ENCODE assay signal across 1 cellular context in genomic region chr11:1922411-1923113, GRCh38.
TF ChIP-seq lines count a peak whose summit lies in the region.

No MANE protein-coding gene starts in this region.

TF ChIP-seq in K562, 482 proteins besides CTCF, POLR2A, EP300 and RAD21 (continued from another document):
- TF ChIP-seq NRF1 (conservative IDR thresholded peaks at IDR 0.05 in 1 of 2, IDR thresholded peaks at IDR 0.05 in 1 of 2) (peak; percentile 54 to 63), ZBTB1 (CRISPR knock-in tag; IDR thresholded peaks at IDR 0.05; ENCODE audit: borderline replicate concordance, low read depth) (no peak), ZNF277 (CRISPR knock-in tag; IDR thresholded peaks at IDR 0.05; ENCODE audit: borderline replicate concordance) (no peak), SETDB1 (IDR thresholded peaks at IDR 0.05; ENCODE audit: low read length) (no peak), U2AF1 (optimal IDR thresholded peaks at IDR 0.05; ENCODE audit: low read depth, low read length) (no peak), ZFP36 (IDR thresholded peaks at IDR 0.05; ENCODE audit: low read depth, low read length, partially characterized antibody) (no peak), CCAR2 (IDR thresholded peaks at IDR 0.05; ENCODE audit: low read depth, low read length) (no peak), ZBTB34 (CRISPR knock-in tag; IDR thresholded peaks at IDR 0.05) (no peak)
- TF ChIP-seq, protein P1, sequence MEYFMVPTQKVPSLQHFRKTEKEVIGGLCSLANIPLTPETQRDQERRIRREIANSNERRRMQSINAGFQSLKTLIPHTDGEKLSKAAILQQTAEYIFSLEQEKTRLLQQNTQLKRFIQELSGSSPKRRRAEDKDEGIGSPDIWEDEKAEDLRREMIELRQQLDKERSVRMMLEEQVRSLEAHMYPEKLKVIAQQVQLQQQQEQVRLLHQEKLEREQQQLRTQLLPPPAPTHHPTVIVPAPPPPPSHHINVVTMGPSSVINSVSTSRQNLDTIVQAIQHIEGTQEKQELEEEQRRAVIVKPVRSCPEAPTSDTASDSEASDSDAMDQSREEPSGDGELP (CRISPR knock-in tag; IDR thresholded peaks at IDR 0.05; ENCODE audit: borderline replicate concordance) = peak; percentile 19; the same call in 1 of the 2 replicates
- TF ChIP-seq, protein P2, sequence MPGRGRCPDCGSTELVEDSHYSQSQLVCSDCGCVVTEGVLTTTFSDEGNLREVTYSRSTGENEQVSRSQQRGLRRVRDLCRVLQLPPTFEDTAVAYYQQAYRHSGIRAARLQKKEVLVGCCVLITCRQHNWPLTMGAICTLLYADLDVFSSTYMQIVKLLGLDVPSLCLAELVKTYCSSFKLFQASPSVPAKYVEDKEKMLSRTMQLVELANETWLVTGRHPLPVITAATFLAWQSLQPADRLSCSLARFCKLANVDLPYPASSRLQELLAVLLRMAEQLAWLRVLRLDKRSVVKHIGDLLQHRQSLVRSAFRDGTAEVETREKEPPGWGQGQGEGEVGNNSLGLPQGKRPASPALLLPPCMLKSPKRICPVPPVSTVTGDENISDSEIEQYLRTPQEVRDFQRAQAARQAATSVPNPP (IDR thresholded peaks at IDR 0.05; ENCODE audit: borderline replicate concordance, insufficient read depth, insufficient read length) = no peak
- TF ChIP-seq, protein P3, sequence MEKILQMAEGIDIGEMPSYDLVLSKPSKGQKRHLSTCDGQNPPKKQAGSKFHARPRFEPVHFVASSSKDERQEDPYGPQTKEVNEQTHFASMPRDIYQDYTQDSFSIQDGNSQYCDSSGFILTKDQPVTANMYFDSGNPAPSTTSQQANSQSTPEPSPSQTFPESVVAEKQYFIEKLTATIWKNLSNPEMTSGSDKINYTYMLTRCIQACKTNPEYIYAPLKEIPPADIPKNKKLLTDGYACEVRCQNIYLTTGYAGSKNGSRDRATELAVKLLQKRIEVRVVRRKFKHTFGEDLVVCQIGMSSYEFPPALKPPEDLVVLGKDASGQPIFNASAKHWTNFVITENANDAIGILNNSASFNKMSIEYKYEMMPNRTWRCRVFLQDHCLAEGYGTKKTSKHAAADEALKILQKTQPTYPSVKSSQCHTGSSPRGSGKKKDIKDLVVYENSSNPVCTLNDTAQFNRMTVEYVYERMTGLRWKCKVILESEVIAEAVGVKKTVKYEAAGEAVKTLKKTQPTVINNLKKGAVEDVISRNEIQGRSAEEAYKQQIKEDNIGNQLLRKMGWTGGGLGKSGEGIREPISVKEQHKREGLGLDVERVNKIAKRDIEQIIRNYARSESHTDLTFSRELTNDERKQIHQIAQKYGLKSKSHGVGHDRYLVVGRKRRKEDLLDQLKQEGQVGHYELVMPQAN (IDR thresholded peaks at IDR 0.05; ENCODE audit: borderline replicate concordance) = no peak
